27 cellular contexts compared by ENCODE assay signal in the genomic region with DNA sequence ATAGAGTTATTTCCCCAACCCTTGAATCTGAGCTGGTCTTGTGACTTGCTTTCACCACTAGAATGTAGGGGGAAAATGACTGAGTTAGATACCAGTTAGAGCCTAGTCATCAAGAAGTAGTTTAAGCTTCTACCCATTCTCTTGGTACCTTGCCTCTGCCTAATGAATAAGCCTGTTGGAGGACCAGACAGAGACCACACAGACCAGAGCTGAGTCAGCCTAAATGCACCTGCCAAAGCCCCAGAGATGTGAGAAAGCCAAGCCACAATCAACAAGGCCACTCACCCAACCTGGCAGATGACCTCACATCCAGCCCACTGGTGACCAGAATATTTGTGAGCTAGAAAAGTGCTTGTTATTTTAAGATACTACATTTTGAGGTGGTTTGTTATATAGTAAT.
DNase-seq lines count a peak whose midpoint lies in the region; ATAC-seq and TF ChIP-seq lines count a peak whose summit lies in the region.
"Had no signal": no experiment of that assay in that cellular context is flagged by ENCODE, and none has a peak within 500 bp of the region (broad histone marks: within the 10 kb centered on the region; RNA-seq: fewer than 3 reads in every experiment).

No MANE protein-coding gene starts in this region.

- H4K91ac ChIP-seq in IMR-90 (ENCODE audit: insufficient read depth, low read depth, low read length) (no peak overlapping the region), trophoblast cell (ENCODE audit: low read depth, low read length) (no peak overlapping the region)

- H3K4me1 Mint-ChIP-seq in activated CD4-positive, alpha-beta memory T cell treated with anti-CD3 and anti-CD28 coated beads for 36 hours (ENCODE audit: low read depth), result peaks cover 8% of the 10 kb centered on the region
- peaks cover 13% of the 10 kb centered on the region for H3K4me1 Mint-ChIP-seq in activated CD4-positive, alpha-beta memory T cell treated with anti-CD3 and anti-CD28 coated beads, Interleukin-2, amount 10 ng/mL, durations not matched to agents 7 days and 5 days
- H3K4me1 Mint-ChIP-seq in activated T-helper 17 cell treated with anti-CD3 and anti-CD28 coated beads, Interleukin-2, amount 50 U/mL, for 72 hours, result peaks cover 2% of the 10 kb centered on the region
- H3K4me1 Mint-ChIP-seq: stimulated activated naive B cell treated with anti-CD40 and anti-IgM and Interleukin-4, amounts not matched to agents 10 μg/mL and 1 μg/mL and 100 μg/mL, for 72 hours had no signal

- H4K12ac ChIP-seq in trophoblast cell (ENCODE audit: low read depth, low read length), result no peak overlapping the region

- no peaks in the 10 kb centered on the region for H4K20me1 ChIP-seq in IMR-90 (ENCODE audit: insufficient read depth, low read length)

- H3K27ac ChIP-seq in IMR-90 (ENCODE audit: insufficient read depth, low read length), result no peak overlapping the region
- H3K27ac ChIP-seq in trophoblast cell (ENCODE audit: low read depth, low read length), result no peak overlapping the region
- no peak overlapping the region for H3K27ac ChIP-seq in substantia nigra (ENCODE audit: low read depth, low read length, poor library complexity, severe bottlenecking)
- H3K27ac ChIP-seq in caudate nucleus (ENCODE audit: low read depth, low read length), result no peak overlapping the region
- H3K27ac ChIP-seq: breast epithelium, colonic mucosa, gastroesophageal sphincter, ovary, Peyer's patch, right atrium auricular region, testis had no signal

- H3K9me3 ChIP-seq in IMR-90 (ENCODE audit: control insufficient read depth, insufficient read depth, low read length) (no peaks in the 10 kb centered on the region), trophoblast cell (ENCODE audit: insufficient read depth, low read depth, low read length) (no peaks in the 10 kb centered on the region)
- H3K9me3 ChIP-seq: breast epithelium, colonic mucosa, gastroesophageal sphincter, ovary, Peyer's patch, right atrium auricular region, testis had no signal

- H2BK5ac ChIP-seq in IMR-90 (ENCODE audit: low read depth, low read length, poor library complexity, severe bottlenecking) (no peak overlapping the region), trophoblast cell (ENCODE audit: low read depth, low read length, poor library complexity) (no peak overlapping the region)

- H2AFZ ChIP-seq in IMR-90 (replicated peaks; ENCODE audit: low read length, poor library complexity) (no peak overlapping the region), trophoblast cell (ENCODE audit: insufficient read depth, low read length, poor library complexity) (no peak overlapping the region)

- H3K23ac ChIP-seq in IMR-90 (ENCODE audit: low read depth, low read length) (no peak overlapping the region), trophoblast cell (ENCODE audit: low read length) (no peak overlapping the region)

- no peak overlapping the region for H3K4me2 ChIP-seq in IMR-90 (ENCODE audit: low read depth, low read length)
- no peak overlapping the region for H3K4me2 ChIP-seq in trophoblast cell (ENCODE audit: low read length)

- dilution Hi-C loops in IMR-90 (cut with HindIII; ENCODE audit: low sequenced_read_pairs, unreplicated experiment), result no loop called here

- H4K8ac ChIP-seq in IMR-90 (ENCODE audit: low read depth in 2 of 2, low read length in 2 of 2) (no peak overlapping the region), trophoblast cell (ENCODE audit: low read depth, low read length) (no peak overlapping the region)

- no peak overlapping the region for H3K56ac ChIP-seq in IMR-90 (ENCODE audit: extremely low read depth, insufficient read depth, low read length)

- H3K79me2 ChIP-seq in trophoblast cell (ENCODE audit: control insufficient read depth, insufficient read depth, low read length, poor library complexity), result no peaks in the 10 kb centered on the region

- no peak overlapping the region for H3K4ac ChIP-seq in IMR-90 (ENCODE audit: low read depth, low read length)
- no peak overlapping the region for H3K4ac ChIP-seq in trophoblast cell (ENCODE audit: low read depth, low read length)

- no peak overlapping the region for H2BK120ac ChIP-seq in IMR-90 (ENCODE audit: low read depth, low read length)
- no peak overlapping the region for H2BK120ac ChIP-seq in trophoblast cell (ENCODE audit: insufficient read depth, low read length, poor library complexity)

- no peak for TF ChIP-seq CTCF in IMR-90 (conservative IDR thresholded peaks at IDR 0.05; ENCODE audit: low read depth, low read length)

- no peaks in the 10 kb centered on the region for H3K36me3 ChIP-seq in IMR-90 (ENCODE audit: control insufficient read depth, insufficient read depth, low read length)
- H3K36me3 ChIP-seq in trophoblast cell (ENCODE audit: control insufficient read depth in 1 of 2, insufficient read depth in 2 of 2, low read length in 2 of 2), result no peaks in the 10 kb centered on the region
- H3K36me3 ChIP-seq: breast epithelium, colonic mucosa, gastroesophageal sphincter, ovary, Peyer's patch, right atrium auricular region had no signal

- H2BK15ac ChIP-seq in IMR-90 (ENCODE audit: low read depth, low read length), result no peak overlapping the region

- H3K27me3 Mint-ChIP-seq in activated CD4-positive, alpha-beta memory T cell treated with anti-CD3 and anti-CD28 coated beads for 36 hours, result no peaks in the 10 kb centered on the region
- H3K27me3 Mint-ChIP-seq in activated CD4-positive, alpha-beta memory T cell treated with anti-CD3 and anti-CD28 coated beads, Interleukin-2, amount 10 ng/mL, durations not matched to agents 7 days and 5 days, result no peaks in the 10 kb centered on the region
- peaks cover 3% of the 10 kb centered on the region for H3K27me3 Mint-ChIP-seq in activated T-helper 17 cell treated with anti-CD3 and anti-CD28 coated beads, Interleukin-2, amount 50 U/mL, for 72 hours
- H3K27me3 Mint-ChIP-seq: stimulated activated naive B cell treated with anti-CD40 and anti-IgM and Interleukin-4, amounts not matched to agents 10 μg/mL and 1 μg/mL and 100 μg/mL, for 72 hours had no signal

- in situ Hi-C loops in IMR-90 (cut with MboI; ENCODE audit: low sequenced_read_pairs), result no loop called here

- BruUV-seq in IMR-90 (replicated peaks; lab: Mats Ljungman, UMichigan), result no TSS peak

- CTCF ChIA-PET in activated CD4-positive, alpha-beta memory T cell treated with anti-CD3 and anti-CD28 coated beads for 36 hours (lab: Charles Lee), result interaction anchor here (1.8 kb wide), 1 partner anchor 251 kb away, joined by 3 read pairs; no protein-coding TSS in a partner anchor
- CTCF ChIA-PET in activated CD4-positive, alpha-beta memory T cell treated with anti-CD3 and anti-CD28 coated beads, Interleukin-2, amount 10 ng/mL, durations not matched to agents 7 days and 5 days (lab: Charles Lee), result no interaction called here
- CTCF ChIA-PET in IMR-90 (lab: Yijun Ruan, JAX), result no interaction called here

- H3K18ac ChIP-seq in IMR-90 (ENCODE audit: low read depth, low read length), result no peak overlapping the region
- H3K18ac ChIP-seq in trophoblast cell (ENCODE audit: low read length), result no peak overlapping the region

- no peaks in the 10 kb centered on the region for H3K27me3 ChIP-seq in IMR-90 (ENCODE audit: control insufficient read depth, insufficient read depth, low read length)
- no peaks in the 10 kb centered on the region for H3K27me3 ChIP-seq in trophoblast cell (ENCODE audit: insufficient read depth, low read length)
- H3K27me3 ChIP-seq: breast epithelium, colonic mucosa, gastroesophageal sphincter, ovary, Peyer's patch, right atrium auricular region, testis had no signal

- H4K5ac ChIP-seq in IMR-90 (ENCODE audit: low read depth, low read length), result no peak overlapping the region

- no peak overlapping the region for H3K14ac ChIP-seq in IMR-90 (replicated peaks; ENCODE audit: low read depth, low read length)
- H3K14ac ChIP-seq in trophoblast cell (ENCODE audit: low read length), result no peak overlapping the region

- H3K9me3 Mint-ChIP-seq in activated CD4-positive, alpha-beta memory T cell treated with anti-CD3 and anti-CD28 coated beads for 36 hours, result no peaks in the 10 kb centered on the region
- no peaks in the 10 kb centered on the region for H3K9me3 Mint-ChIP-seq in activated CD4-positive, alpha-beta memory T cell treated with anti-CD3 and anti-CD28 coated beads, Interleukin-2, amount 10 ng/mL, durations not matched to agents 7 days and 5 days
- no peaks in the 10 kb centered on the region for H3K9me3 Mint-ChIP-seq in activated T-helper 17 cell treated with anti-CD3 and anti-CD28 coated beads, Interleukin-2, amount 50 U/mL, for 72 hours
- H3K9me3 Mint-ChIP-seq: stimulated activated naive B cell treated with anti-CD40 and anti-IgM and Interleukin-4, amounts not matched to agents 10 μg/mL and 1 μg/mL and 100 μg/mL, for 72 hours; T-helper 1 cell treated with Interleukin-12 subunit alpha and Interleukin-12 subunit beta and Interleukin-4 antibody, amounts not matched to agents 30 μg/mL and 1 μg/mL, for 36 hours had no signal

- TF ChIP-seq POLR2A in IMR-90 (IDR thresholded peaks at IDR 0.05; ENCODE audit: low read depth, low read length), result no peak

- H3K79me1 ChIP-seq in IMR-90 (ENCODE audit: low read depth in 1 of 2, low read length in 2 of 2) (no peaks in the 10 kb centered on the region), trophoblast cell (ENCODE audit: low read length) (no peaks in the 10 kb centered on the region)

- peaks cover 2% of the 10 kb centered on the region for H3K4me1 ChIP-seq in IMR-90 (ENCODE audit: control insufficient read depth, insufficient read depth, low read length)
- peaks cover 0 to 2% of the 10 kb centered on the region in 2 experiments for H3K4me1 ChIP-seq in trophoblast cell (ENCODE audit: control insufficient read depth in 1 of 2, insufficient read depth in 2 of 2, low read length in 2 of 2)
- H3K4me1 ChIP-seq: breast epithelium, colonic mucosa, gastroesophageal sphincter, right atrium auricular region had no signal

- no peak overlapping the region for H3K27ac Mint-ChIP-seq in activated CD4-positive, alpha-beta memory T cell treated with anti-CD3 and anti-CD28 coated beads for 36 hours
- H3K27ac Mint-ChIP-seq in activated CD4-positive, alpha-beta memory T cell treated with anti-CD3 and anti-CD28 coated beads, Interleukin-2, amount 10 ng/mL, durations not matched to agents 7 days and 5 days, result no peak overlapping the region
- H3K27ac Mint-ChIP-seq in activated T-helper 17 cell treated with anti-CD3 and anti-CD28 coated beads, Interleukin-2, amount 50 U/mL, for 72 hours, result no peak overlapping the region
- H3K27ac Mint-ChIP-seq: nephron; stimulated activated naive B cell treated with anti-CD40 and anti-IgM and Interleukin-4, amounts not matched to agents 10 μg/mL and 1 μg/mL and 100 μg/mL, for 72 hours; T-helper 1 cell treated with Interleukin-12 subunit alpha and Interleukin-12 subunit beta and Interleukin-4 antibody, amounts not matched to agents 30 μg/mL and 1 μg/mL, for 36 hours had no signal

- no peak overlapping the region for H3K4me3 Mint-ChIP-seq in activated CD4-positive, alpha-beta memory T cell treated with anti-CD3 and anti-CD28 coated beads for 36 hours
- no peak overlapping the region for H3K4me3 Mint-ChIP-seq in activated CD4-positive, alpha-beta memory T cell treated with anti-CD3 and anti-CD28 coated beads, Interleukin-2, amount 10 ng/mL, durations not matched to agents 7 days and 5 days
- no peak overlapping the region for H3K4me3 Mint-ChIP-seq in activated T-helper 17 cell treated with anti-CD3 and anti-CD28 coated beads, Interleukin-2, amount 50 U/mL, for 72 hours
- H3K4me3 Mint-ChIP-seq: nephron; stimulated activated naive B cell treated with anti-CD40 and anti-IgM and Interleukin-4, amounts not matched to agents 10 μg/mL and 1 μg/mL and 100 μg/mL, for 72 hours; T-helper 1 cell treated with Interleukin-12 subunit alpha and Interleukin-12 subunit beta and Interleukin-4 antibody, amounts not matched to agents 30 μg/mL and 1 μg/mL, for 36 hours had no signal

- no peak overlapping the region for H2AK9ac ChIP-seq in IMR-90 (replicated peaks; ENCODE audit: low read depth, low read length, poor library complexity)

- H3K36me3 Mint-ChIP-seq in activated CD4-positive, alpha-beta memory T cell treated with anti-CD3 and anti-CD28 coated beads for 36 hours, result no peaks in the 10 kb centered on the region
- no peaks in the 10 kb centered on the region for H3K36me3 Mint-ChIP-seq in activated CD4-positive, alpha-beta memory T cell treated with anti-CD3 and anti-CD28 coated beads, Interleukin-2, amount 10 ng/mL, durations not matched to agents 7 days and 5 days (ENCODE audit: low read depth)
- no peaks in the 10 kb centered on the region for H3K36me3 Mint-ChIP-seq in activated T-helper 17 cell treated with anti-CD3 and anti-CD28 coated beads, Interleukin-2, amount 50 U/mL, for 72 hours (ENCODE audit: low read depth)
- H3K36me3 Mint-ChIP-seq: stimulated activated naive B cell treated with anti-CD40 and anti-IgM and Interleukin-4, amounts not matched to agents 10 μg/mL and 1 μg/mL and 100 μg/mL, for 72 hours had no signal

- H3K9ac ChIP-seq in IMR-90 (ENCODE audit: low read depth, low read length) (no peak overlapping the region), trophoblast cell (ENCODE audit: low read length) (no peak overlapping the region)

- ATAC-seq in IMR-90 (ENCODE audit: low read depth) (no peak), GM21576 (IDR thresholded peaks at IDR 0.05; ENCODE audit: unreplicated experiment) (no peak)
- peak; percentile 69 for ATAC-seq in activated T-helper 17 cell treated with anti-CD3 and anti-CD28 coated beads, Interleukin-2, amount 50 U/mL, for 72 hours (replicated peaks)
- ATAC-seq: esophagus mucosa; gastroesophageal sphincter; stimulated activated naive B cell treated with anti-CD40 and anti-IgM and Interleukin-4, amounts not matched to agents 10 μg/mL and 1 μg/mL and 100 μg/mL, for 72 hours had no signal

- H2AK5ac ChIP-seq in IMR-90 (ENCODE audit: low read depth, low read length) (no peak overlapping the region), trophoblast cell (ENCODE audit: low read length) (peak overlapping the region; percentile 29)

- H3K4me3 ChIP-seq in IMR-90 (ENCODE audit: insufficient read depth, low read depth, low read length) (no peak overlapping the region), trophoblast cell (ENCODE audit: low read depth, low read length) (no peak overlapping the region)
- H3K4me3 ChIP-seq: breast epithelium, colonic mucosa, gastroesophageal sphincter, ovary, Peyer's patch, right atrium auricular region, testis had no signal

- POLR2A ChIA-PET in activated CD4-positive, alpha-beta memory T cell treated with anti-CD3 and anti-CD28 coated beads for 36 hours (lab: Charles Lee), result no interaction called here
- POLR2A ChIA-PET in activated CD4-positive, alpha-beta memory T cell treated with anti-CD3 and anti-CD28 coated beads, Interleukin-2, amount 10 ng/mL, durations not matched to agents 7 days and 5 days (lab: Charles Lee), result no interaction called here
- POLR2A ChIA-PET in IMR-90 (lab: Charles Lee; ENCODE audit: unreplicated experiment), result interaction anchor here (0.6 kb wide), 1 partner anchor 202 kb away, joined by 3 read pairs; no protein-coding TSS in a partner anchor

- intact Hi-C loops in activated CD4-positive, alpha-beta memory T cell treated with anti-CD3 and anti-CD28 coated beads for 36 hours (cut with micrococcal nuclease), result no loop called here
- intact Hi-C loops in IMR-90 (cut with micrococcal nuclease), result loop anchor here (10.0 kb wide), 1 partner anchor 662 kb away; no protein-coding TSS in a partner anchor

- peak overlapping the region; percentile 31 for H2BK12ac ChIP-seq in trophoblast cell (ENCODE audit: low read length)

- H2BK20ac ChIP-seq in IMR-90 (ENCODE audit: low read depth, low read length), result no peak overlapping the region

- peak; percentile 33 for DNase-seq in activated CD4-positive, alpha-beta memory T cell treated with anti-CD3 and anti-CD28 coated beads for 36 hours
- DNase-seq in activated CD4-positive, alpha-beta memory T cell treated with anti-CD3 and anti-CD28 coated beads, Interleukin-2, amount 10 ng/mL, durations not matched to agents 7 days and 5 days, result no peak
- DNase-seq in IMR-90 (peak; percentile 52), trophoblast cell (no peak), substantia nigra (lab: John Stamatoyannopoulos, UW) (no peak), caudate nucleus (lab: John Stamatoyannopoulos, UW) (no peak)
- DNase-seq: ACHN; activated CD4-positive, alpha-beta T cell treated with anti-CD3 and anti-CD28 coated beads for 48 hours; activated effector memory CD4-positive, alpha-beta T cell treated with anti-CD3 and anti-CD28 coated beads, Interleukin-2, amount 50 U/mL, for 16 hours; colonic mucosa; DMS79 treated with DMSO at 0.1 percent for 48 hours; MV-4-11; NCI-H146; NCI-H524; ovary; Peyer's patch; stimulated activated CD4-positive, alpha-beta T cell treated with anti-CD3 and anti-CD28 coated beads, Interleukin-4, amount 100 ng/mL, for 1 hour; stimulated activated naive B cell treated with anti-CD40 and anti-IgM and Interleukin-4, amounts not matched to agents 10 μg/mL and 1 μg/mL and 100 μg/mL, for 72 hours; testis had no signal

- peaks cover 7% of the 10 kb centered on the region; the same call in 1 of the 2 replicates for H3K9me1 ChIP-seq in IMR-90 (ENCODE audit: insufficient read depth, low read length)

- TF ChIP-seq RAD21 in IMR-90 (IDR thresholded peaks at IDR 0.05; ENCODE audit: low read length), result no peak

Comparison
In these comparisons a context has a peak if more than half of its experiments do, and no peak if none do; other contexts are left out.
1. DNase-seq: peak in activated CD4-positive, alpha-beta memory T cell treated with anti-CD3 and anti-CD28 coated beads for 36 hours (single experiment) and IMR-90 (single experiment); none in activated CD4-positive, alpha-beta memory T cell treated with anti-CD3 and anti-CD28 coated beads, Interleukin-2, amount 10 ng/mL, durations not matched to agents 7 days and 5 days (single experiment), trophoblast cell (0 of 2), substantia nigra (0 of 49) and caudate nucleus (0 of 61).